ENCODE assay signal across 11 cellular contexts in the genomic region with DNA sequence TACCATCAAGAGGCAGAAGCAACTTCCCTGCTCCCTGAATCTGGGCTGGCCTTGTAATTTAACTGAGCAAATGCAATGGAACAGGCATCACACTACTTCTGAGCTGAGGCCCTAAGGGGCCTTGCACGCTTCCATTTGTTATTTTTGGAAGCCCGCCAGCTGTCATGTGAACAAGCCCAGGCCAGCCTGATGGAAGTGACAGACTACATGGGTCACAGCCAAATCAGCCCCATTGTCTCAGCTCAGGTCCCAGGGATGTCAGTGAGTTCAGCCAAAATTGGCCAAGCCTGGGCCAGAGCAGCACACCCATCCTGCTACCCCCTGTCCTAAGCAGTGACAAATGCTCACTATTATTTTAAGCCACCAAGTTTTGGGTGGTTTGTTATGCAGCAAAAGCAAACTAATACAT.
DNase-seq lines count a peak whose midpoint lies in the region; ATAC-seq and TF ChIP-seq lines count a peak whose summit lies in the region.
"Had no signal": no experiment of that assay in that cellular context is flagged by ENCODE, and none has a peak within 500 bp of the region (broad histone marks: within the 10 kb centered on the region; RNA-seq: fewer than 3 reads in every experiment).

No MANE protein-coding gene starts in this region.

- peaks cover 14% of the 10 kb centered on the region for H3K36me3 Mint-ChIP-seq in glutamatergic neuron (ENCODE audit: unreplicated experiment)

- H3K27ac Mint-ChIP-seq in glutamatergic neuron (ENCODE audit: unreplicated experiment), result peak overlapping the region; percentile 96

- H3K27ac ChIP-seq in RWPE2 (ENCODE audit: poor library complexity, severe bottlenecking) (no peak overlapping the region), stomach (peak overlapping the region in 1 of 5 donors; percentile 14)
- H3K27ac ChIP-seq: Peyer's patch had no signal

- peaks cover 37% of the 10 kb centered on the region for H3K9me3 Mint-ChIP-seq in glutamatergic neuron (ENCODE audit: unreplicated experiment)
- H3K9me3 Mint-ChIP-seq: activated T-cell treated with anti-CD3 and anti-CD28 coated beads, Interleukin-2, amount 50 U/mL, for 4 hours had no signal

- intact Hi-C loops in stomach (cut with DNase I; ENCODE audit: low total_unique reads), result no loop called here

- no peak overlapping the region for H3K4me3 ChIP-seq in RWPE2 (ENCODE audit: severe bottlenecking)
- H3K4me3 ChIP-seq in stomach, result no peak overlapping the region
- H3K4me3 ChIP-seq: Peyer's patch had no signal

- DNase-seq in NCI-H2196 (lab: John Stamatoyannopoulos, UW; ENCODE audit: unreplicated experiment) (peak; percentile 39), NCI-H2196 treated with DMSO at 0.1 percent for 48 hours (lab: John Stamatoyannopoulos, UW; ENCODE audit: unreplicated experiment) (no peak), RWPE2 (ENCODE audit: low spot score) (no peak), glutamatergic neuron (no peak), stomach (peak; percentile 43), MV-4-11 (lab: John Stamatoyannopoulos, UW) (no peak), DMS114 treated with DMSO at 0.1 percent for 48 hours (lab: John Stamatoyannopoulos, UW; ENCODE audit: unreplicated experiment) (no peak)
- DNase-seq: activated T-cell treated with anti-CD3 and anti-CD28 coated beads, Interleukin-2, amount 50 U/mL, for 4 hours; GOT3; Peyer's patch had no signal

- TF ChIP-seq CTCF in RWPE2 (IDR thresholded peaks at IDR 0.05; ENCODE audit: poor library complexity, severe bottlenecking), result no peak
- no peak for TF ChIP-seq CTCF in glutamatergic neuron (IDR thresholded peaks at IDR 0.05; ENCODE audit: partially characterized antibody, unreplicated experiment)
- TF ChIP-seq CTCF in stomach (IDR thresholded peaks at IDR 0.05), result no peak

- H3K9me3 ChIP-seq in RWPE2 (ENCODE audit: severe bottlenecking) (no peaks in the 10 kb centered on the region), stomach (no peaks in the 10 kb centered on the region)
- H3K9me3 ChIP-seq: Peyer's patch had no signal

- no peak for TF ChIP-seq POLR2A in stomach (IDR thresholded peaks at IDR 0.05)

- H3K36me3 ChIP-seq in RWPE2 (ENCODE audit: low read depth), result peaks cover 15% of the 10 kb centered on the region
- peaks cover 33 to 100% (median 98%) of the 10 kb centered on the region in 4 donors for H3K36me3 ChIP-seq in stomach

- peaks cover 48% of the 10 kb centered on the region for H3K4me1 Mint-ChIP-seq in glutamatergic neuron (ENCODE audit: low read depth, unreplicated experiment)

- H3K4me1 ChIP-seq in RWPE2 (ENCODE audit: insufficient read depth, poor library complexity, severe bottlenecking), result no peaks in the 10 kb centered on the region
- peaks cover 0 to 9% (median 8%) of the 10 kb centered on the region in 4 donors for H3K4me1 ChIP-seq in stomach

- peaks cover 20% of the 10 kb centered on the region for H3K27me3 Mint-ChIP-seq in glutamatergic neuron (ENCODE audit: unreplicated experiment)

- peak; percentile 25; the same call in 1 of the 3 replicates for ATAC-seq in RWPE2 (ENCODE audit: low read depth)
- no peak for ATAC-seq in GM19395 (IDR thresholded peaks at IDR 0.05; ENCODE audit: unreplicated experiment)
- ATAC-seq: activated T-cell treated with anti-CD3 and anti-CD28 coated beads, Interleukin-2, amount 50 U/mL, for 4 hours had no signal

- H3K27me3 ChIP-seq in RWPE2 (ENCODE audit: insufficient read depth, poor library complexity, severe bottlenecking), result no peaks in the 10 kb centered on the region
- no peaks in the 10 kb centered on the region for H3K27me3 ChIP-seq in stomach
- H3K27me3 ChIP-seq: Peyer's patch had no signal

- H3K4me3 Mint-ChIP-seq in glutamatergic neuron (ENCODE audit: unreplicated experiment), result peak overlapping the region; percentile 42
- H3K4me3 Mint-ChIP-seq: activated T-cell treated with anti-CD3 and anti-CD28 coated beads, Interleukin-2, amount 50 U/mL, for 4 hours had no signal

- 0 to 48% (median 36%) methylated on average over 1 to 2 of the region's 2 CpGs for WGBS in stomach, 5 donors

- TF ChIP-seq EP300 in stomach (IDR thresholded peaks at IDR 0.05), result no peak

Comparison
In these comparisons a context has a peak if more than half of its experiments do, and no peak if none do; other contexts are left out.
1. DNase-seq: peak in NCI-H2196 (single experiment) and stomach (single experiment); none in NCI-H2196 treated with DMSO at 0.1 percent for 48 hours (single experiment), RWPE2 (single experiment), glutamatergic neuron (single experiment), MV-4-11 (single experiment) and DMS114 treated with DMSO at 0.1 percent for 48 hours (single experiment).